ENCODE assay signal across 9 cellular contexts in the genomic region with DNA sequence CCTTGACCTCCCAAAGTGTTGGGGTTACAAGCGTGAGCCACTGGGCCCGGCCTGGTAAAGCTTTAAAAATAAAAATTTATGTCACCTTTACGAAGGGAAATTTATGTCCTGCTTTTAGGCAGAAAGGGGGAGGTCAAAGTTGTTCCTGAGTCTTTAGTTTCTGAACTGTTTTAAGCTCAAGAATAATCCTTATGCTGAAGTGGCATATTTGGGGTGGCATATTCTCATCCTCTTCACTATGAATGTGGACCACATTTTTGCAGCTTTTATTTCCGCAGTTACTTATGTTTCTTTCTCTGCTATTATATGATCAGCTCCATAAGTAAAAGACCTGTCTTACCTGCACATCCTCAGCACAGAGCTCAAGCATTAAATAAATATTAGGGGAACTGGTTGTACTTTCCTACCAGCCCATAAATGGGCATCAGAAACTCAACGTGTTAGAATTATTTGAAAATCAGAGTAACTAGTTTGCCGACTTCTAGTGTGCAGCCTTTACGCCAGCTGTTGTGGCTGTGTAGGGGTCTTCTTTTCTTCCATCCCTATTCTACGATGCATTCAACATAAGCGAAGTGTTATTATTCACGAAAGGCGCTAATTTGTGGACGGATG. TPM values are rescaled to one million over a fixed set of nuclear protein-coding genes. Genes with fewer than 3 reads are reported as not detected.
A peak's percentile ranks its signal among the peaks of the same experiment; 100 is the strongest.
DNase-seq lines count a peak whose midpoint lies in the region; ATAC-seq and TF ChIP-seq lines count a peak whose summit lies in the region.
"Had no signal": no experiment of that assay in that cellular context is flagged by ENCODE, and none has a peak within 500 bp of the region (broad histone marks: within the 10 kb centered on the region; RNA-seq: fewer than 3 reads in every experiment).

No MANE protein-coding gene starts in this region.

- H3K27ac Mint-ChIP-seq in activated T-cell treated with anti-CD3 and anti-CD28 coated beads, Interleukin-2, amount 50 U/mL, for 24 hours = peak overlapping the region; percentile 44
- H3K27ac Mint-ChIP-seq in activated naive CD8-positive, alpha-beta T cell = peak overlapping the region; percentile 94

- H3K4me1 ChIP-seq in right lobe of liver (peaks cover 0 to 29% (median 2%) of the 10 kb centered on the region in 4 donors), mucosa of descending colon (ENCODE audit: low read depth) (peaks cover 6% of the 10 kb centered on the region)

- no peak for ATAC-seq in right lobe of liver
- ATAC-seq in mucosa of descending colon = no peak

- H3K9me3 ChIP-seq in right lobe of liver (no peaks in the 10 kb centered on the region), mucosa of descending colon (no peaks in the 10 kb centered on the region)

- no peak for TF ChIP-seq POLR2A in right lobe of liver (IDR thresholded peaks at IDR 0.05)

- peak overlapping the region; percentile 90 to 95 (median 93) for H3K27ac ChIP-seq in right lobe of liver
- H3K27ac ChIP-seq in temporal lobe (ENCODE audit: low read depth, low read length) = peak overlapping the region; percentile 94

- H3K27me3 ChIP-seq in right lobe of liver = no peaks in the 10 kb centered on the region

- intact Hi-C loops in right lobe of liver (cut with DNase I) = no loop called here
- intact Hi-C loops in mucosa of descending colon (cut with DNase I, micrococcal nuclease) = no loop called here

- TF ChIP-seq CTCF in right lobe of liver (IDR thresholded peaks at IDR 0.05) (no peak), mucosa of descending colon (IDR thresholded peaks at IDR 0.05) (no peak)

- H3K36me3 ChIP-seq in right lobe of liver (no peaks in the 10 kb centered on the region), mucosa of descending colon (ENCODE audit: low read depth) (no peaks in the 10 kb centered on the region)

- H3K4me3 Mint-ChIP-seq in activated T-cell treated with anti-CD3 and anti-CD28 coated beads, Interleukin-2, amount 50 U/mL, for 24 hours = peak overlapping the region; percentile 81
- peak overlapping the region; percentile 91 for H3K4me3 Mint-ChIP-seq in activated naive CD8-positive, alpha-beta T cell

- H3K36me3 Mint-ChIP-seq in activated T-cell treated with anti-CD3 and anti-CD28 coated beads, Interleukin-2, amount 50 U/mL, for 24 hours (ENCODE audit: low read depth) = peaks cover 3% of the 10 kb centered on the region
- no peaks in the 10 kb centered on the region for H3K36me3 Mint-ChIP-seq in activated naive CD8-positive, alpha-beta T cell

- no peak for DNase-seq in activated T-cell treated with anti-CD3 and anti-CD28 coated beads, Interleukin-2, amount 50 U/mL, for 24 hours
- DNase-seq in activated T-cell treated with anti-CD3 and anti-CD28 coated beads for 4 hours = no peak
- DNase-seq in right lobe of liver = no peak
- no peak for DNase-seq in HT-29 (ENCODE audit: low spot score)
- no peak for DNase-seq in mucosa of descending colon
- no peak for DNase-seq in H4 (ENCODE audit: low spot score)
- DNase-seq: NCI-H774 had no signal

- 80% methylated on average over 12 of the region's 12 CpGs for WGBS in right lobe of liver (ENCODE audit: insufficient coverage, low coverage, low lambda C conversion rate, missing lambda C conversion rate)

- no peaks in the 10 kb centered on the region for H3K9me3 Mint-ChIP-seq in activated T-cell treated with anti-CD3 and anti-CD28 coated beads, Interleukin-2, amount 50 U/mL, for 24 hours
- no peaks in the 10 kb centered on the region for H3K9me3 Mint-ChIP-seq in activated naive CD8-positive, alpha-beta T cell (ENCODE audit: low read depth)

- peaks cover 16% of the 10 kb centered on the region for H3K4me1 Mint-ChIP-seq in activated T-cell treated with anti-CD3 and anti-CD28 coated beads, Interleukin-2, amount 50 U/mL, for 24 hours (ENCODE audit: low read depth)
- peaks cover 29% of the 10 kb centered on the region for H3K4me1 Mint-ChIP-seq in activated naive CD8-positive, alpha-beta T cell (ENCODE audit: low read depth)

- peak overlapping the region in 1 of 3 donors; percentile 85 for H3K4me3 ChIP-seq in right lobe of liver
- no peak overlapping the region for H3K4me3 ChIP-seq in mucosa of descending colon

- no peaks in the 10 kb centered on the region for H3K27me3 Mint-ChIP-seq in activated T-cell treated with anti-CD3 and anti-CD28 coated beads, Interleukin-2, amount 50 U/mL, for 24 hours
- no peaks in the 10 kb centered on the region for H3K27me3 Mint-ChIP-seq in activated naive CD8-positive, alpha-beta T cell

RNA-seq across cellular contexts. Expression of a gene that starts 0.9 kb away (rescaled TPM):
- total RNA-seq in right lobe of liver (10 to 100 TPM in 4 of 6 experiments, 1 to 10 TPM in 2; 8.6 to 16.3 (median 12.6) TPM), temporal lobe (114 TPM), mucosa of descending colon (10 to 100 TPM; 13.0 to 21.9 (median 15.3) TPM)
- 3.8 and 5.3 TPM in 2 replicates for total RNA-seq in HT-29 (2014; rRNA removed; shearing (Covaris generic))
- total RNA-seq in H4 (2014; rRNA removed; shearing (Covaris generic)) = 2.9 and 3.2 TPM in 2 replicates
